ENCODE assay signal across 8 cellular contexts in genomic region chr19:45406165-45406956, GRCh38. TPM values are rescaled to one million over a fixed set of nuclear protein-coding genes. Genes with fewer than 3 reads are reported as not detected.
DNase-seq lines count a peak whose midpoint lies in the region; ATAC-seq and TF ChIP-seq lines count a peak whose summit lies in the region.

TSS of gene POLR1G (plus strand) at chr19:45406644. CDS start at chr19:45406697, 53 bp downstream.

- H3K9ac ChIP-seq in iPS-20b (ENCODE audit: low read depth, low read length) (peak within 1 kb of the TSS; percentile 98), skeletal muscle tissue (ENCODE audit: low read depth in 1 of 3, low read length in 3 of 3) (peak within 1 kb of the TSS; percentile 75 to 91 (median 91))

- TF ChIP-seq CTCF in A673 (conservative IDR thresholded peaks at IDR 0.05; ENCODE audit: low read depth, low read length) (no peak), WERI-Rb-1 (IDR thresholded peaks at IDR 0.05; ENCODE audit: low read depth, low read length) (no peak)

- BruUV-seq in A673 (replicated peaks; lab: Mats Ljungman, UMichigan): no TSS peak

- no peaks in the 10 kb centered on the region for H3K9me3 ChIP-seq in A673 (ENCODE audit: low read depth, low read length, poor library complexity, severe bottlenecking)
- H3K9me3 ChIP-seq in WERI-Rb-1 (ENCODE audit: severe bottlenecking): no peaks in the 10 kb centered on the region
- H3K9me3 ChIP-seq in iPS-20b (ENCODE audit: insufficient read depth, low read depth, low read length): no peaks in the 10 kb centered on the region
- no peaks in the 10 kb centered on the region for H3K9me3 ChIP-seq in skeletal muscle tissue (ENCODE audit: control insufficient read depth in 3 of 3, low read length in 3 of 3)

- peak; percentile 50 for ATAC-seq in GM18861 (IDR thresholded peaks at IDR 0.05; ENCODE audit: unreplicated experiment)
- peak; percentile 58 for ATAC-seq in HG03095 (IDR thresholded peaks at IDR 0.05; ENCODE audit: unreplicated experiment)

- H3K27me3 ChIP-seq in A673 (replicated peaks; ENCODE audit: insufficient read depth, low read depth, low read length, poor library complexity): no peaks in the 10 kb centered on the region
- no peaks in the 10 kb centered on the region for H3K27me3 ChIP-seq in WERI-Rb-1 (ENCODE audit: insufficient read depth, low read depth, severe bottlenecking)
- H3K27me3 ChIP-seq in iPS-20b (ENCODE audit: insufficient read depth, low read length): peaks cover 36% of the 10 kb centered on the region
- peaks cover 0 to 17% (median 12%) of the 10 kb centered on the region in 3 donors for H3K27me3 ChIP-seq in skeletal muscle tissue (ENCODE audit: control insufficient read depth in 3 of 3, insufficient read depth in 3 of 3, low read length in 3 of 3)

- H3K4me3 ChIP-seq in A673 (ENCODE audit: low read depth, low read length, poor library complexity, severe bottlenecking) (peak within 1 kb of the TSS; percentile 68), WERI-Rb-1 (ENCODE audit: low read depth, low read length) (peak within 1 kb of the TSS; percentile 95), iPS-20b (ENCODE audit: low read length) (peak within 1 kb of the TSS; percentile 84), skeletal muscle tissue (ENCODE audit: low read length in 3 of 3) (peak within 1 kb of the TSS; percentile 87 to 98 (median 93))

- intact Hi-C loops in A673 (cut with micrococcal nuclease; ENCODE audit: unreplicated experiment): no loop called here

- peak within 1 kb of the TSS; percentile 96 for H3K27ac ChIP-seq in A673 (ENCODE audit: low read depth, low read length, poor library complexity, severe bottlenecking)
- peak within 1 kb of the TSS; percentile 100 for H3K27ac ChIP-seq in WERI-Rb-1
- H3K27ac ChIP-seq in iPS-20b (ENCODE audit: low read length): peak within 1 kb of the TSS; percentile 81
- H3K27ac ChIP-seq in skeletal muscle tissue (ENCODE audit: low read depth, low read length): peak within 1 kb of the TSS; percentile 93

- POLR2A ChIA-PET in A673 (lab: Charles Lee; ENCODE audit: low non-redundant PET): interaction anchor here (0.6 to 0.7 kb wide), 2 partner anchors 26 to 405 kb away, joined by 3 read pairs; partner anchors contain the start of gene RELB

- peaks cover 10% of the 10 kb centered on the region for H3K4me1 ChIP-seq in A673 (ENCODE audit: insufficient read depth, low read length, poor library complexity, severe bottlenecking)
- peaks cover 10% of the 10 kb centered on the region for H3K4me1 ChIP-seq in iPS-20b (ENCODE audit: insufficient read depth, low read length)
- peaks cover 34 to 46% (median 37%) of the 10 kb centered on the region in 3 donors for H3K4me1 ChIP-seq in skeletal muscle tissue (ENCODE audit: control insufficient read depth in 3 of 3, insufficient read depth in 3 of 3, low read length in 3 of 3)

- no peaks in the 10 kb centered on the region for H3K36me3 ChIP-seq in A673 (ENCODE audit: insufficient read depth, low read length, poor library complexity, severe bottlenecking)
- peaks cover 5% of the 10 kb centered on the region; the same call in 1 of the 2 replicates for H3K36me3 ChIP-seq in WERI-Rb-1
- peaks cover 23% of the 10 kb centered on the region; the same call in 1 of the 2 replicates for H3K36me3 ChIP-seq in iPS-20b (ENCODE audit: insufficient read depth, low read depth, low read length)
- H3K36me3 ChIP-seq in skeletal muscle tissue (ENCODE audit: control insufficient read depth in 3 of 3, insufficient read depth in 3 of 3, low read length in 3 of 3): peaks cover 0 to 5% (median 5%) of the 10 kb centered on the region in 3 donors

- in situ Hi-C loops in T47D (cut with HindIII; ENCODE audit: low pct_unique_long_range_greater_than_20kb, low sequenced_read_pairs): no loop called here

- CTCF ChIA-PET in A673 (lab: Charles Lee): no interaction called here

- DNase-seq in A673 (ENCODE audit: low spot score) (peak; percentile 92), NCI-H2171 treated with DMSO at 0.1 percent for 48 hours (lab: John Stamatoyannopoulos, UW) (peak; percentile 91), WERI-Rb-1 (peak; percentile 86), T47D (ENCODE audit: low read depth in 1 of 2, low spot score in 1 of 2) (peak; percentile 82 to 90)

RNA-seq across cellular contexts. Expression of gene POLR1G, which starts in this region (rescaled TPM):
- 23.2 and 30.1 TPM in 2 replicates for total RNA-seq in A673 (2021)
- 7.3 TPM for total RNA-seq in skeletal muscle tissue

Comparison
In these comparisons a context has a peak if more than half of its experiments do, and no peak if none do; other contexts are left out.
1. Peak in every context shown above with its lines: DNase-seq, ATAC-seq, H3K4me3 ChIP-seq and H3K27ac ChIP-seq.